Comparison of ENCODE assay signal across 10 cellular contexts in the genomic region with DNA sequence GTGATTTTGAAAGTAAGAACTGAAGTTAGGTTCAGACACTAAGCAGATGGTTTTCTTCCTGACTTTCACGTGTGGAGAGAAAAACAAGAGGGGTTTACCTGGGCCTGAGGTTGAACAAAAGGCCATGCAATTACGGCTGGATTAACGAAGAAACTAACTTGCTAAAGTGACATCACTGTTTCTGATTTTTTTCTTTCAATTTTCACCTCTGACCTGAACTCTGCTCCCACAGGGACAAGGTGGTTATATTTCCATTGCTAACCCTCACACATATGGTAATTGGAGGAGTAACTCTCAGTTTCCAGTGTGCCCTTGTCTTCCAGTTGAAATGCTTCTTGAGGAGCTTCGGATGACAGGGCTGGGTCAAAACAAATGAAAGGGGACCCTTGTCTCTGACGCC. TPM values are rescaled to one million over a fixed set of nuclear protein-coding genes. Genes with fewer than 3 reads are reported as not detected.
DNase-seq lines count a peak whose midpoint lies in the region; ATAC-seq lines count a peak whose summit lies in the region.
"Had no signal": no experiment of that assay in that cellular context is flagged by ENCODE, and none has a peak within 500 bp of the region (broad histone marks: within the 10 kb centered on the region; RNA-seq: fewer than 3 reads in every experiment).

No MANE protein-coding gene starts in this region.

- no peaks in the 10 kb centered on the region for H3K27me3 Mint-ChIP-seq in activated CD8-positive, alpha-beta memory T cell treated with anti-CD3 and anti-CD28 coated beads, Interleukin-2, amount 10 ng/mL, durations not matched to agents 7 days and 5 days
- no peaks in the 10 kb centered on the region for H3K27me3 Mint-ChIP-seq in activated CD4-positive, alpha-beta memory T cell treated with anti-CD3 and anti-CD28 coated beads, Interleukin-2, amount 10 ng/mL, durations not matched to agents 7 days and 5 days

- peaks cover 2 to 5% of the 10 kb centered on the region in 2 donors for H3K36me3 ChIP-seq in stomach smooth muscle (ENCODE audit: control insufficient read depth in 2 of 2, insufficient read depth in 2 of 2, low read length in 2 of 2)

- H3K27ac Mint-ChIP-seq in activated CD8-positive, alpha-beta memory T cell treated with anti-CD3 and anti-CD28 coated beads, Interleukin-2, amount 10 ng/mL, durations not matched to agents 7 days and 5 days, result peak overlapping the region; percentile 87
- peak overlapping the region; percentile 75 for H3K27ac Mint-ChIP-seq in activated CD4-positive, alpha-beta memory T cell treated with anti-CD3 and anti-CD28 coated beads, Interleukin-2, amount 10 ng/mL, durations not matched to agents 7 days and 5 days

- H3K4me3 ChIP-seq in right cardiac atrium (ENCODE audit: low read length) (no peak overlapping the region), stomach smooth muscle (ENCODE audit: low read length in 2 of 2) (no peak overlapping the region)
- H3K4me3 ChIP-seq: SK-N-MC had no signal

- intact Hi-C loops in right cardiac atrium (cut with DNase I), result loop anchor here in 1 of 4 donors (5.0 kb wide), 1 partner anchor 108 kb away; no protein-coding TSS in a partner anchor

- H3K27ac ChIP-seq in right cardiac atrium (ENCODE audit: low read length) (peak overlapping the region; percentile 99), stomach smooth muscle (ENCODE audit: low read length) (peak overlapping the region; percentile 77)
- H3K27ac ChIP-seq: SK-N-MC had no signal

- H3K36me3 Mint-ChIP-seq in activated CD8-positive, alpha-beta memory T cell treated with anti-CD3 and anti-CD28 coated beads, Interleukin-2, amount 10 ng/mL, durations not matched to agents 7 days and 5 days, result peaks cover 53% of the 10 kb centered on the region
- H3K36me3 Mint-ChIP-seq in activated CD4-positive, alpha-beta memory T cell treated with anti-CD3 and anti-CD28 coated beads, Interleukin-2, amount 10 ng/mL, durations not matched to agents 7 days and 5 days (ENCODE audit: low read depth), result peaks cover 68% of the 10 kb centered on the region

- CTCF ChIA-PET in activated CD8-positive, alpha-beta memory T cell treated with anti-CD3 and anti-CD28 coated beads, Interleukin-2, amount 10 ng/mL, durations not matched to agents 7 days and 5 days (lab: Charles Lee), result interaction anchor here (1.0 to 1.3 kb wide), 3 partner anchors 10 to 34 kb away, joined by 4 read pairs; no protein-coding TSS in a partner anchor
- CTCF ChIA-PET in activated CD4-positive, alpha-beta memory T cell treated with anti-CD3 and anti-CD28 coated beads, Interleukin-2, amount 10 ng/mL, durations not matched to agents 7 days and 5 days (lab: Charles Lee), result interaction anchor here (0.6 to 1.6 kb wide), 3 partner anchors 13 to 166 kb away, joined by 3 to 5 read pairs (median 3); no protein-coding TSS in a partner anchor

- H3K4me1 ChIP-seq in right cardiac atrium (ENCODE audit: control insufficient read depth, insufficient read depth, low read length) (peaks cover 39% of the 10 kb centered on the region), stomach smooth muscle (ENCODE audit: control insufficient read depth, insufficient read depth, low read length) (peaks cover 31% of the 10 kb centered on the region)

- no peaks in the 10 kb centered on the region for H3K27me3 ChIP-seq in right cardiac atrium (ENCODE audit: control insufficient read depth, insufficient read depth)
- H3K27me3 ChIP-seq in stomach smooth muscle (ENCODE audit: control insufficient read depth in 1 of 2, insufficient read depth in 2 of 2, low read length in 2 of 2), result peaks cover 0 to 5% of the 10 kb centered on the region in 2 donors

- POLR2A ChIA-PET in activated CD4-positive, alpha-beta memory T cell treated with anti-CD3 and anti-CD28 coated beads, Interleukin-2, amount 10 ng/mL, durations not matched to agents 7 days and 5 days (lab: Charles Lee), result interaction anchor here (0.9 to 2.5 kb wide), 6 partner anchors 9 to 36 kb away, joined by 3 to 11 read pairs (median 6); no protein-coding TSS in a partner anchor

- H3K4me1 Mint-ChIP-seq in activated CD8-positive, alpha-beta memory T cell treated with anti-CD3 and anti-CD28 coated beads, Interleukin-2, amount 10 ng/mL, durations not matched to agents 7 days and 5 days, result peaks cover 78% of the 10 kb centered on the region
- H3K4me1 Mint-ChIP-seq in activated CD4-positive, alpha-beta memory T cell treated with anti-CD3 and anti-CD28 coated beads, Interleukin-2, amount 10 ng/mL, durations not matched to agents 7 days and 5 days, result peaks cover 79% of the 10 kb centered on the region

- DNase-seq in activated CD8-positive, alpha-beta memory T cell treated with anti-CD3 and anti-CD28 coated beads, Interleukin-2, amount 10 ng/mL, durations not matched to agents 7 days and 5 days, result no peak
- DNase-seq in activated CD8-positive, alpha-beta memory T cell treated with anti-CD3 and anti-CD28 coated beads, Interleukin-2, amount 50 U/mL, for 4 hours, result no peak
- no peak for DNase-seq in activated CD4-positive, alpha-beta memory T cell treated with anti-CD3 and anti-CD28 coated beads, Interleukin-2, amount 10 ng/mL, durations not matched to agents 7 days and 5 days
- no peak for DNase-seq in right cardiac atrium
- DNase-seq in stimulated activated CD4-positive, alpha-beta T cell treated with anti-CD3 and anti-CD28 coated beads, Interleukin-2, amount 100 ng/mL, for 48 hours, result no peak
- DNase-seq: NCI-H1694 had no signal

- peak; percentile 9 for ATAC-seq in activated CD8-positive, alpha-beta memory T cell treated with anti-CD3 and anti-CD28 coated beads, Interleukin-2, amount 10 ng/mL, durations not matched to agents 7 days and 5 days
- ATAC-seq in right cardiac atrium (no peak), HG03520 (IDR thresholded peaks at IDR 0.05; ENCODE audit: unreplicated experiment) (no peak), GM18861 (IDR thresholded peaks at IDR 0.05; ENCODE audit: unreplicated experiment) (no peak)

- 42% methylated on average over 5 of the region's 5 CpGs for WGBS in right cardiac atrium

- peak overlapping the region in 1 of 2 donors; percentile 19 for H3K9ac ChIP-seq in stomach smooth muscle (ENCODE audit: low read length in 2 of 2)

- H3K9me3 ChIP-seq in right cardiac atrium (ENCODE audit: control insufficient read depth, low read length) (no peaks in the 10 kb centered on the region), stomach smooth muscle (ENCODE audit: control insufficient read depth in 2 of 2, low read length in 2 of 2) (peaks cover 0 to 2% of the 10 kb centered on the region in 2 donors)

- no peaks in the 10 kb centered on the region for H3K9me3 Mint-ChIP-seq in activated CD8-positive, alpha-beta memory T cell treated with anti-CD3 and anti-CD28 coated beads, Interleukin-2, amount 10 ng/mL, durations not matched to agents 7 days and 5 days (ENCODE audit: low read depth)
- no peaks in the 10 kb centered on the region for H3K9me3 Mint-ChIP-seq in activated CD4-positive, alpha-beta memory T cell treated with anti-CD3 and anti-CD28 coated beads, Interleukin-2, amount 10 ng/mL, durations not matched to agents 7 days and 5 days

- peak overlapping the region; percentile 53 for H3K4me3 Mint-ChIP-seq in activated CD8-positive, alpha-beta memory T cell treated with anti-CD3 and anti-CD28 coated beads, Interleukin-2, amount 10 ng/mL, durations not matched to agents 7 days and 5 days
- peak overlapping the region; percentile 43 for H3K4me3 Mint-ChIP-seq in activated CD4-positive, alpha-beta memory T cell treated with anti-CD3 and anti-CD28 coated beads, Interleukin-2, amount 10 ng/mL, durations not matched to agents 7 days and 5 days

RNA-seq across cellular contexts. Expression of a gene that starts 38.0 kb away (rescaled TPM):
- 100 to 1,000 TPM; 489 to 610 TPM for total RNA-seq in activated CD8-positive, alpha-beta memory T cell treated with anti-CD3 and anti-CD28 coated beads, Interleukin-2, amount 10 ng/mL, durations not matched to agents 7 days and 5 days
- total RNA-seq in activated CD4-positive, alpha-beta memory T cell treated with anti-CD3 and anti-CD28 coated beads, Interleukin-2, amount 10 ng/mL, durations not matched to agents 7 days and 5 days, result 100 to 1,000 TPM; 632 to 637 TPM
- total RNA-seq in right cardiac atrium, result 100 to 1,000 TPM; 111 to 201 (median 120) TPM
- polyA plus RNA-seq in right cardiac atrium, result 78.1 TPM
